In genomic region chr2:85814802-85815550, GRCh38 we compare ENCODE assay signal across 1 cellular context.
TF ChIP-seq lines count a peak whose summit lies in the region.

No MANE protein-coding gene starts in this region.

TF ChIP-seq in GM12878, 131 proteins besides CTCF, POLR2A, EP300 and RAD21 (continued from another document):
- TF ChIP-seq CEBPZ (IDR thresholded peaks at IDR 0.05; ENCODE audit: low read depth, low read length): no peak
- TF ChIP-seq CBX3 (IDR thresholded peaks at IDR 0.05; ENCODE audit: borderline replicate concordance, low read depth): no peak
- TF ChIP-seq ZNF687 (IDR thresholded peaks at IDR 0.05): no peak
